ENCODE assay signal across 21 cellular contexts in genomic region chr3:37588761-37589160, GRCh38.
"Had no signal": no experiment of that assay in that cellular context is flagged by ENCODE, and none has a peak within 500 bp of the region (broad histone marks: within the 10 kb centered on the region; RNA-seq: fewer than 3 reads in every experiment).

No MANE protein-coding gene starts in this region.

- DNase-seq: activated CD4-positive, alpha-beta memory T cell treated with anti-CD3 and anti-CD28 coated beads, Interleukin-2, amount 10 ng/mL, durations not matched to agents 7 days and 5 days; activated CD4-positive, alpha-beta T cell treated with anti-CD3 and anti-CD28 coated beads, Interleukin-2, amount 10 ng/mL, durations not matched to agents 24 days and 14 days; activated effector memory CD4-positive, alpha-beta T cell treated with Interleukin-2 at 50 U/mL for 16 hours; activated naive CD4-positive, alpha-beta T cell treated with anti-CD3 and anti-CD28 coated beads for 36 hours; activated naive CD8-positive, alpha-beta T cell treated with anti-CD3 and anti-CD28 coated beads, Interleukin-2, amount 10 ng/mL, durations not matched to agents 7 days and 5 days; activated T-cell treated with anti-CD3 and anti-CD28 coated beads, Interleukin-2, amount 50 U/mL, for 72 hours; amygdala; effector CD8-positive, alpha-beta T cell; erythroblast; gastrocnemius medialis; head of caudate nucleus; lower lobe of right lung; natural killer cell; spleen; stimulated activated CD4-positive, alpha-beta T cell treated with anti-CD3 and anti-CD28 coated beads, Interleukin-4, amount 100 ng/mL, for 1 hour; stimulated activated naive CD4-positive, alpha-beta T cell treated with Interleukin-2 at 50 U/mL for 16 hours; substantia nigra; trophoblast cell; uterus had no signal

- H3K36me3 ChIP-seq: gastrocnemius medialis, lower lobe of right lung, uterus had no signal

- H3K9me3 ChIP-seq: gastrocnemius medialis, lower lobe of right lung, spleen, uterus had no signal

- H3K27ac ChIP-seq: gastrocnemius medialis, lower lobe of right lung, uterus, VCaP had no signal

- H3K4me3 ChIP-seq: gastrocnemius medialis, lower lobe of right lung, spleen, uterus had no signal

- H3K27me3 ChIP-seq: gastrocnemius medialis, spleen, uterus had no signal

- ATAC-seq: activated CD4-positive, CD25-positive, alpha-beta regulatory T cell treated with anti-CD3 and anti-CD28 coated beads, Interleukin-2, amount 50 U/mL, for 24 hours; activated T-cell treated with anti-CD3 and anti-CD28 coated beads, Interleukin-2, amount 50 U/mL, for 72 hours; gastrocnemius medialis; lower lobe of right lung; natural killer cell had no signal
